Comparison of ENCODE assay signal across 1 cellular context in genomic region chr6:150068786-150069648, GRCh38.
TF ChIP-seq lines count a peak whose summit lies in the region.

Gene ULBP3, minus strand, starts transcription at chr6:150069121. Its CDS starts 55 bp downstream, at chr6:150069066.

TF ChIP-seq in HEK293, 187 proteins besides CTCF, POLR2A, EP300 and RAD21 (continued from another document):
- TF ChIP-seq ZSCAN30 (tag by site-specific recombination; IDR thresholded peaks at IDR 0.05) (peak; percentile 9; the same call in 1 of the 2 replicates), ZNF433 (tag by site-specific recombination; IDR thresholded peaks at IDR 0.05; ENCODE audit: low read depth) (no peak), IKZF3 (tag by site-specific recombination; IDR thresholded peaks at IDR 0.05) (peak; percentile 87), ZNF768 (tag by site-specific recombination; IDR thresholded peaks at IDR 0.05) (no peak), ZNF558 (tag by site-specific recombination; IDR thresholded peaks at IDR 0.05) (no peak), HIC1 (tag by site-specific recombination; IDR thresholded peaks at IDR 0.05) (peak; percentile 81), HOXC10 (CRISPR knock-in tag; IDR thresholded peaks at IDR 0.05) (peak; percentile 96), ZNF501 (tag by site-specific recombination; IDR thresholded peaks at IDR 0.05) (peak; percentile 95), ZFHX2 (tag by site-specific recombination; conservative IDR thresholded peaks at IDR 0.05) (peak; percentile 84), ZNF600 (tag by site-specific recombination; IDR thresholded peaks at IDR 0.05) (peak; percentile 50; the same call in 1 of the 2 replicates), ZNF140 (tag by site-specific recombination; IDR thresholded peaks at IDR 0.05) (no peak), YY1 (tag by site-specific recombination; IDR thresholded peaks at IDR 0.05) (peak; percentile 61; the same call in 1 of the 2 replicates), ZXDB (tag by site-specific recombination; IDR thresholded peaks at IDR 0.05) (peak; percentile 82; the same call in 1 of the 2 replicates)
TF ChIP-seq in HEK293: peak in this region for 57.
